Comparison of ENCODE assay signal across 4 cellular contexts in the genomic region with DNA sequence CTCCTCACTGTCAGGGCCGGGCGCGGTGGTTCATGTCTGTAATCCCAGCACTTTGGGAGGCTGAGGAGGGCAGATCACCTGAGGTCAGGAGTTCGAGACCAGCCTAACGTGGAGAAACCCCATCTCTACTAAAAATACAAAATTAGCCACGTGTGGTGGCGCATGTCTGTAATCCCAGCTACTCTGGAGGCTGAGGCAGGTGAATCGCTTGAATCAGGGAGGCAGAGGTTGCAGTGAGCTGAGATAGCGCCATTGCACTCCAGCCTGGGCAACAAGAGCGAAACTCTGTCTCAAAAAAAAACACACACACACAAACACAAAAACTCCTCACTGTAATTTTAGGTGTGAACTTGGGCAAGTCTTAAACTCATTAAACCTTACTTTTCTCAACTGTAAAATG. TPM values are rescaled to one million over a fixed set of nuclear protein-coding genes. Genes with fewer than 3 reads are reported as not detected.
DNase-seq lines count a peak whose midpoint lies in the region; ATAC-seq, FAIRE-seq and TF ChIP-seq lines count a peak whose summit lies in the region.
"Not testable (repeated sequence)": the region's sequence is repeated elsewhere in the genome, so short reads cannot be mapped to it uniquely, and the experiment has no call there.

No MANE protein-coding gene starts in this region.

- not testable (repeated sequence) for H3K18ac ChIP-seq in mesendoderm (ENCODE audit: low read length)

- DNase-seq in A549 (ENCODE audit: low read depth in 1 of 2, low spot score in 1 of 2); GM23338 (ENCODE audit: low spot score); activated naive CD8-positive, alpha-beta T cell treated with anti-CD3 and anti-CD28 coated beads, Interleukin-2, amount 50 U/mL, for 24 hours; mesendoderm: not testable (repeated sequence)

- not testable (repeated sequence) for H3K27me3 Mint-ChIP-seq in GM23338 (ENCODE audit: insufficient read depth, low read depth, poor library complexity); activated naive CD8-positive, alpha-beta T cell treated with anti-CD3 and anti-CD28 coated beads, Interleukin-2, amount 50 U/mL, for 24 hours

- H2BK120ac ChIP-seq in mesendoderm (ENCODE audit: low read depth, low read length), result peak overlapping the region; percentile 18

- peaks cover 47% of the 10 kb centered on the region for H3K4me1 ChIP-seq in A549
- H3K4me1 ChIP-seq in GM23338 (ENCODE audit: insufficient read depth), result peaks cover 34% of the 10 kb centered on the region
- H3K4me1 ChIP-seq in mesendoderm (ENCODE audit: control insufficient read depth, low read depth, low read length), result not testable (repeated sequence)

- not testable (repeated sequence) for TF ChIP-seq EP300 in A549 (IDR thresholded peaks at IDR 0.05)

- peaks cover 16% of the 10 kb centered on the region for H3F3A ChIP-seq in GM23338 (replicated peaks; ENCODE audit: low read depth)

- not testable (repeated sequence) for H3K56ac ChIP-seq in mesendoderm (ENCODE audit: low read length)

- H3K4me1 Mint-ChIP-seq in GM23338, result peaks cover 41% of the 10 kb centered on the region
- H3K4me1 Mint-ChIP-seq in activated naive CD8-positive, alpha-beta T cell treated with anti-CD3 and anti-CD28 coated beads, Interleukin-2, amount 50 U/mL, for 24 hours, result peaks cover 44% of the 10 kb centered on the region

- H3K4me2 ChIP-seq in A549, result peak overlapping the region; percentile 86; the same call in 2 of the 3 replicates
- H3K4me2 ChIP-seq in GM23338; mesendoderm (ENCODE audit: low read length): not testable (repeated sequence)

- H3K4me3 ChIP-seq in A549; GM23338; mesendoderm (ENCODE audit: low read length): not testable (repeated sequence)

- not testable (repeated sequence) for H3K4ac ChIP-seq in mesendoderm (ENCODE audit: low read depth, low read length)

- H3K36me3 Mint-ChIP-seq in GM23338 (ENCODE audit: low read depth), result peaks cover 17% of the 10 kb centered on the region
- H3K36me3 Mint-ChIP-seq in activated naive CD8-positive, alpha-beta T cell treated with anti-CD3 and anti-CD28 coated beads, Interleukin-2, amount 50 U/mL, for 24 hours (ENCODE audit: low read depth), result peaks cover 19% of the 10 kb centered on the region

- H3K23ac ChIP-seq in mesendoderm (ENCODE audit: low read length), result not testable (repeated sequence)

- TF ChIP-seq RAD21 in A549 (conservative IDR thresholded peaks at IDR 0.05 in 1 of 2, IDR thresholded peaks at IDR 0.05 in 1 of 2), result not testable (repeated sequence)

- 82% methylated on average over 10 of the region's 10 CpGs for WGBS in A549 (ENCODE audit: missing lambda C conversion rate)
- no CpG with 5 or more reads among the region's 10 CpGs for WGBS in mesendoderm (ENCODE audit: extremely low coverage, insufficient coverage, low lambda C conversion rate)

- H3K9me3 Mint-ChIP-seq in GM23338; activated naive CD8-positive, alpha-beta T cell treated with anti-CD3 and anti-CD28 coated beads, Interleukin-2, amount 50 U/mL, for 24 hours: not testable (repeated sequence)

- ATAC-seq in A549; GM23338; activated naive CD8-positive, alpha-beta T cell treated with anti-CD3 and anti-CD28 coated beads, Interleukin-2, amount 50 U/mL, for 24 hours: not testable (repeated sequence)

- H3K9me2 ChIP-seq in GM23338 (ENCODE audit: insufficient read depth), result not testable (repeated sequence)

- not testable (repeated sequence) for H4K20me1 ChIP-seq in GM23338 (replicated peaks; ENCODE audit: insufficient read depth)

- not testable (repeated sequence) for H3K4me3 Mint-ChIP-seq in GM23338; activated naive CD8-positive, alpha-beta T cell treated with anti-CD3 and anti-CD28 coated beads, Interleukin-2, amount 50 U/mL, for 24 hours

- not testable (repeated sequence) for H4K8ac ChIP-seq in mesendoderm (ENCODE audit: low read depth, low read length)

- peak overlapping the region; percentile 56; the same call in 1 of the 2 replicates for H2AFZ ChIP-seq in GM23338

- not testable (repeated sequence) for H2AK5ac ChIP-seq in mesendoderm (ENCODE audit: low read length)

- H3K27ac Mint-ChIP-seq in GM23338, result not testable (repeated sequence)
- peak overlapping the region; percentile 96 for H3K27ac Mint-ChIP-seq in activated naive CD8-positive, alpha-beta T cell treated with anti-CD3 and anti-CD28 coated beads, Interleukin-2, amount 50 U/mL, for 24 hours

- CTCF ChIA-PET in A549 (lab: Yijun Ruan, JAX), result interaction anchor here (1.8 to 2.8 kb wide), 2 partner anchors 12 to 45 kb away, joined by 6 to 13 read pairs; no protein-coding TSS in a partner anchor

- not testable (repeated sequence) for H3K9ac ChIP-seq in mesendoderm (ENCODE audit: low read length)

- POLR2A ChIA-PET in A549 (lab: Yijun Ruan, JAX), result not testable (repeated sequence)

- not testable (repeated sequence) for TF ChIP-seq POLR2A in A549 (IDR thresholded peaks at IDR 0.05; ENCODE audit: low read length)

- H3K27me3 ChIP-seq in GM23338 (ENCODE audit: insufficient read depth); mesendoderm (ENCODE audit: insufficient read depth, low read length, poor library complexity): not testable (repeated sequence)

- H2BK15ac ChIP-seq in mesendoderm (replicated peaks; ENCODE audit: low read depth), result not testable (repeated sequence)

- not testable (repeated sequence) for H3K79me1 ChIP-seq in mesendoderm (ENCODE audit: low read length)

- H3K36me3 ChIP-seq in GM23338 (ENCODE audit: insufficient read depth); mesendoderm (ENCODE audit: control insufficient read depth, insufficient read depth, low read length): not testable (repeated sequence)

- not testable (repeated sequence) for FAIRE-seq in A549 (lab: Jason Lieb, UNC)

- not testable (repeated sequence) for TF ChIP-seq CTCF in A549 (IDR thresholded peaks at IDR 0.05); GM23338 (conservative IDR thresholded peaks at IDR 0.05; ENCODE audit: low read depth in 2 of 2)

- not testable (repeated sequence) for H4K5ac ChIP-seq in mesendoderm (ENCODE audit: low read length)

- peaks cover 27% of the 10 kb centered on the region for H3K79me2 ChIP-seq in GM23338 (replicated peaks; ENCODE audit: insufficient read depth)
- H3K79me2 ChIP-seq in mesendoderm (ENCODE audit: control insufficient read depth, insufficient read depth, low read length), result peaks cover 26% of the 10 kb centered on the region

- H3K27ac ChIP-seq in A549, result peak overlapping the region; percentile 100
- H3K27ac ChIP-seq in GM23338 (ENCODE audit: low read depth); mesendoderm (ENCODE audit: low read depth, low read length): not testable (repeated sequence)

- H2BK5ac ChIP-seq in mesendoderm (ENCODE audit: low read length), result not testable (repeated sequence)

- not testable (repeated sequence) for H3K9me3 ChIP-seq in A549

RNA-seq across cellular contexts. Expression of gene PRDX1, which starts 2.3 kb away (rescaled TPM):
- polyA plus RNA-seq in A549 (2011; rRNA removed) (2,329 and 2,391 TPM in 2 replicates), A549 (2017; fragmentation: RNase III; extraction: RNeasy Plus Mini Kit Qiagen cat#74134 plus additional on column Dnase treatment) (2,513 to 2,709 TPM (median 2,555 TPM) in 3 replicates), GM23338 (2016; fragmentation: Nextera tagmentation; extraction: Ambion mirVana) (2,149 and 2,351 TPM in 2 replicates)
- 1,294 and 1,330 TPM in 2 replicates for polyA plus RNA-seq in A549 (2012; cell fraction: cytosol; rRNA removed)
- 406 and 749 TPM in 2 replicates for polyA plus RNA-seq in A549 (2012; cell fraction: nucleus; rRNA removed)
- polyA minus RNA-seq in A549 (2011; rRNA and poly(A)+ RNA removed), result 487 and 549 TPM in 2 replicates
- total RNA-seq in GM23338 (2014; rRNA removed; shearing (Covaris generic)), result 1,070 and 1,109 TPM in 2 replicates
- 1,174 TPM for polyA plus RNA-seq in mesendoderm (2013, experiment 1 of 2)
- polyA plus RNA-seq in mesendoderm (2013, experiment 2 of 2), result 1,171 TPM

RNA-seq across cellular contexts. Expression of gene MMACHC, which starts 23.9 kb away (rescaled TPM):
- polyA plus RNA-seq in A549 (2011; rRNA removed) (2.3 and 2.7 TPM in 2 replicates), A549 (2017; fragmentation: RNase III; extraction: RNeasy Plus Mini Kit Qiagen cat#74134 plus additional on column Dnase treatment) (3.0 to 4.0 TPM (median 3.6 TPM) in 3 replicates), GM23338 (2016; fragmentation: Nextera tagmentation; extraction: Ambion mirVana) (4.6 and 4.9 TPM in 2 replicates)
- 1.3 and 1.4 TPM in 2 replicates for polyA plus RNA-seq in A549 (2012; cell fraction: cytosol; rRNA removed)
- polyA plus RNA-seq in A549 (2012; cell fraction: nucleus; rRNA removed), result 1.5 and 1.7 TPM in 2 replicates
- 10.8 and 15.0 TPM in 2 replicates for polyA minus RNA-seq in A549 (2011; rRNA and poly(A)+ RNA removed)
- 3.0 and 3.7 TPM in 2 replicates for total RNA-seq in GM23338 (2014; rRNA removed; shearing (Covaris generic))
- 10.7 TPM for polyA plus RNA-seq in mesendoderm (2013, experiment 1 of 2)
- 11.6 TPM for polyA plus RNA-seq in mesendoderm (2013, experiment 2 of 2)

RNA-seq across cellular contexts. Expression of gene CCDC163, which starts 24.1 kb away (rescaled TPM):
- polyA plus RNA-seq in A549 (2011; rRNA removed) (4.0 and 5.3 TPM in 2 replicates), A549 (2017; fragmentation: RNase III; extraction: RNeasy Plus Mini Kit Qiagen cat#74134 plus additional on column Dnase treatment) (1.8 to 2.6 TPM (median 2.4 TPM) in 3 replicates), GM23338 (2016; fragmentation: Nextera tagmentation; extraction: Ambion mirVana) (4.5 and 4.6 TPM in 2 replicates)
- 1.8 and 2.0 TPM in 2 replicates for polyA plus RNA-seq in A549 (2012; cell fraction: cytosol; rRNA removed)
- polyA plus RNA-seq in A549 (2012; cell fraction: nucleus; rRNA removed), result 3.0 and 4.2 TPM in 2 replicates
- 2.9 and 3.4 TPM in 2 replicates for polyA minus RNA-seq in A549 (2011; rRNA and poly(A)+ RNA removed)
- total RNA-seq in GM23338 (2014; rRNA removed; shearing (Covaris generic)), result 1.2 and 1.6 TPM in 2 replicates
- polyA plus RNA-seq in mesendoderm (2013, experiment 1 of 2), result 1.6 TPM
- 1.8 TPM for polyA plus RNA-seq in mesendoderm (2013, experiment 2 of 2)

RNA-seq across cellular contexts. Expression of gene AKR1A1, which starts 26.7 kb away (rescaled TPM):
- polyA plus RNA-seq in A549 (2011; rRNA removed) (110 and 139 TPM in 2 replicates), A549 (2017; fragmentation: RNase III; extraction: RNeasy Plus Mini Kit Qiagen cat#74134 plus additional on column Dnase treatment) (77.3 to 92.8 TPM (median 89.0 TPM) in 3 replicates), GM23338 (2016; fragmentation: Nextera tagmentation; extraction: Ambion mirVana) (275 and 293 TPM in 2 replicates)
- 116 and 122 TPM in 2 replicates for polyA plus RNA-seq in A549 (2012; cell fraction: cytosol; rRNA removed)
- 105 and 119 TPM in 2 replicates for polyA plus RNA-seq in A549 (2012; cell fraction: nucleus; rRNA removed)
- 110 and 117 TPM in 2 replicates for polyA minus RNA-seq in A549 (2011; rRNA and poly(A)+ RNA removed)
- 172 and 186 TPM in 2 replicates for total RNA-seq in GM23338 (2014; rRNA removed; shearing (Covaris generic))
- 169 TPM for polyA plus RNA-seq in mesendoderm (2013, experiment 1 of 2)
- 177 TPM for polyA plus RNA-seq in mesendoderm (2013, experiment 2 of 2)

RNA-seq across cellular contexts. Expression of gene TESK2, which starts 33.0 kb away (rescaled TPM):
- polyA plus RNA-seq in A549 (2011; rRNA removed) (0.48 and 0.58 TPM in 2 replicates), A549 (2017; fragmentation: RNase III; extraction: RNeasy Plus Mini Kit Qiagen cat#74134 plus additional on column Dnase treatment) (0.22 to 0.28 TPM (median 0.26 TPM) in 3 replicates), GM23338 (2016; fragmentation: Nextera tagmentation; extraction: Ambion mirVana) (5.2 and 6.0 TPM in 2 replicates)
- 0.26 and 0.27 TPM in 2 replicates for polyA plus RNA-seq in A549 (2012; cell fraction: cytosol; rRNA removed)
- 0.49 and 0.53 TPM in 2 replicates for polyA plus RNA-seq in A549 (2012; cell fraction: nucleus; rRNA removed)
- 0.49 and 0.58 TPM in 2 replicates for polyA minus RNA-seq in A549 (2011; rRNA and poly(A)+ RNA removed)
- 11.4 and 14.0 TPM in 2 replicates for total RNA-seq in GM23338 (2014; rRNA removed; shearing (Covaris generic))
- polyA plus RNA-seq in mesendoderm (2013, experiment 1 of 2), result 3.1 TPM
- 3.3 TPM for polyA plus RNA-seq in mesendoderm (2013, experiment 2 of 2)
